ENCODE assay signal across 9 cellular contexts in genomic region chr1:114671011-114671938, GRCh38. TPM values are rescaled to one million over a fixed set of nuclear protein-coding genes. Genes with fewer than 3 reads are reported as not detected.
A peak's percentile ranks its signal among the peaks of the same experiment; 100 is the strongest.
DNase-seq lines count a peak whose midpoint lies in the region; ATAC-seq and TF ChIP-seq lines count a peak whose summit lies in the region.
"Had no signal": no experiment of that assay in that cellular context is flagged by ENCODE, and none has a peak within 500 bp of the region (broad histone marks: within the 10 kb centered on the region; RNA-seq: fewer than 3 reads in every experiment).

No MANE protein-coding gene starts in this region.

- TF ChIP-seq CTCF in 22Rv1 (IDR thresholded peaks at IDR 0.05) (peak; percentile 64), RWPE2 (IDR thresholded peaks at IDR 0.05; ENCODE audit: poor library complexity, severe bottlenecking) (peak; percentile 87), fibroblast of lung (conservative IDR thresholded peaks at IDR 0.05 in 1 of 2, IDR thresholded peaks at IDR 0.05 in 1 of 2; ENCODE audit: low read depth in 1 of 2, low read length in 2 of 2) (peak in 1 of 2 donors; percentile 37)

- peak overlapping the region; percentile 10 for H3K9ac ChIP-seq in fibroblast of lung (ENCODE audit: insufficient read depth, low read length)

- H3K36me3 ChIP-seq in RWPE2 (ENCODE audit: low read depth) = no peaks in the 10 kb centered on the region
- no peaks in the 10 kb centered on the region for H3K36me3 ChIP-seq in fibroblast of lung (ENCODE audit: control insufficient read depth, insufficient read depth, low read length)

- no peaks in the 10 kb centered on the region for H3K79me2 ChIP-seq in fibroblast of lung (ENCODE audit: control insufficient read depth, insufficient read depth, low read length)

- peaks cover 9% of the 10 kb centered on the region for H3K4me1 ChIP-seq in RWPE2 (ENCODE audit: insufficient read depth, poor library complexity, severe bottlenecking)
- H3K4me1 ChIP-seq in fibroblast of lung (ENCODE audit: control insufficient read depth, extremely low read depth, insufficient read depth, low read length) = peaks cover 3% of the 10 kb centered on the region

- H3K4me3 ChIP-seq in RWPE2 (ENCODE audit: severe bottlenecking) = peak overlapping the region; percentile 66
- H3K4me3 ChIP-seq in fibroblast of lung (replicated peaks in 1 of 4; ENCODE audit: control extremely low read depth in 1 of 4, insufficient read depth in 1 of 4, low read depth in 3 of 4, low read length in 4 of 4) = no peak overlapping the region

- no peak overlapping the region for H2AFZ ChIP-seq in fibroblast of lung (ENCODE audit: low read length)

- peak; percentile 4 for DNase-seq in EL
- no peak for DNase-seq in RWPE2 (ENCODE audit: low spot score)
- DNase-seq in fibroblast of lung (ENCODE audit: low read depth in 2 of 2) = peak; percentile 15 to 42
- no peak for DNase-seq in medulla oblongata (ENCODE audit: extremely low spot score)
- DNase-seq in NCI-H1417 (lab: John Stamatoyannopoulos, UW) = no peak

- H3K4me2 ChIP-seq in fibroblast of lung (ENCODE audit: extremely low read depth, insufficient read depth, low read length) = no peak overlapping the region

- H3K9me3 ChIP-seq in RWPE2 (ENCODE audit: severe bottlenecking) = no peaks in the 10 kb centered on the region
- no peaks in the 10 kb centered on the region for H3K9me3 ChIP-seq in fibroblast of lung (ENCODE audit: control insufficient read depth, insufficient read depth, low read depth, low read length)

- ATAC-seq in RWPE2 (ENCODE audit: low read depth) (no peak), GM21423 (IDR thresholded peaks at IDR 0.05; ENCODE audit: unreplicated experiment) (no peak), GM21390 (IDR thresholded peaks at IDR 0.05; ENCODE audit: unreplicated experiment) (no peak)

- no peaks in the 10 kb centered on the region for H4K20me1 ChIP-seq in fibroblast of lung (ENCODE audit: control insufficient read depth, extremely low read depth, insufficient read depth, low read length)

- H3K27ac ChIP-seq in 22Rv1 (no peak overlapping the region), RWPE2 (ENCODE audit: poor library complexity, severe bottlenecking) (peak overlapping the region; percentile 82), fibroblast of lung (ENCODE audit: insufficient read depth, low read length) (no peak overlapping the region)

- H3K27me3 ChIP-seq in RWPE2 (ENCODE audit: insufficient read depth, poor library complexity, severe bottlenecking) = no peaks in the 10 kb centered on the region
- H3K27me3 ChIP-seq in fibroblast of lung (ENCODE audit: control insufficient read depth, insufficient read depth, low read length) = peaks cover 4% of the 10 kb centered on the region

RNA-seq across cellular contexts. Expression of gene DENND2C, which starts 1.4 kb away (rescaled TPM):
- 1.3 and 1.5 TPM in 2 replicates for total RNA-seq in fibroblast of lung
- polyA plus RNA-seq in fibroblast of lung = 1.5 and 1.7 TPM in 2 replicates
- 1.0 and 1.4 TPM in 2 replicates for polyA plus RNA-seq in fibroblast of lung (2012)
- 1.2 and 1.4 TPM in 2 replicates for polyA minus RNA-seq in fibroblast of lung (ENCODE audit: low replicate concordance)

RNA-seq across cellular contexts. Expression of gene AMPD1, which starts 24.1 kb away (rescaled TPM):
- not detected in 2 replicates for total RNA-seq in fibroblast of lung
- polyA plus RNA-seq in fibroblast of lung = not detected in 2 replicates
- not detected in 2 replicates for polyA plus RNA-seq in fibroblast of lung (2012)
- not detected in 2 replicates for polyA minus RNA-seq in fibroblast of lung (ENCODE audit: low replicate concordance)
- total RNA-seq: RPMI7951 had no signal

RNA-seq across cellular contexts. Expression of gene NRAS, which starts 45.3 kb away (rescaled TPM):
- total RNA-seq in fibroblast of lung = 29.5 and 31.0 TPM in 2 replicates
- polyA plus RNA-seq in fibroblast of lung = 62.3 and 71.8 TPM in 2 replicates
- polyA plus RNA-seq in fibroblast of lung (2012) = 37.8 and 44.3 TPM in 2 replicates
- polyA minus RNA-seq in fibroblast of lung (ENCODE audit: low replicate concordance) = 11.0 and 14.1 TPM in 2 replicates

Comparison
In these comparisons a context has a peak if more than half of its experiments do, and no peak if none do; other contexts are left out.
1. DNase-seq: peak in EL (single experiment) and fibroblast of lung (2 of 2); none in RWPE2 (single experiment), medulla oblongata (single experiment) and NCI-H1417 (0 of 3).